In genomic region chr10:129274928-129275474, GRCh38 we compare ENCODE assay signal across 25 cellular contexts.
DNase-seq lines count a peak whose midpoint lies in the region; ATAC-seq and TF ChIP-seq lines count a peak whose summit lies in the region.
"Had no signal": no experiment of that assay in that cellular context is flagged by ENCODE, and none has a peak within 500 bp of the region (broad histone marks: within the 10 kb centered on the region; RNA-seq: fewer than 3 reads in every experiment).

No MANE protein-coding gene starts in this region.

- H3K27me3 ChIP-seq in DND-41 (ENCODE audit: insufficient read depth, low read length, poor library complexity) (no peaks in the 10 kb centered on the region), GM23338 (ENCODE audit: insufficient read depth) (no peaks in the 10 kb centered on the region), WERI-Rb-1 (ENCODE audit: insufficient read depth, low read depth, severe bottlenecking) (no peaks in the 10 kb centered on the region)
- H3K27me3 ChIP-seq: sigmoid colon had no signal

- H3K27ac ChIP-seq in DND-41 (ENCODE audit: low read length) (no peak overlapping the region), GM23338 (ENCODE audit: low read depth) (no peak overlapping the region), WERI-Rb-1 (no peak overlapping the region)
- H3K27ac ChIP-seq: esophagus muscularis mucosa, lower lobe of right lung, sigmoid colon had no signal

- H3K27me3 Mint-ChIP-seq in GM23338 (ENCODE audit: insufficient read depth, low read depth, poor library complexity) = peaks cover 10% of the 10 kb centered on the region
- peaks cover 10% of the 10 kb centered on the region for H3K27me3 Mint-ChIP-seq in activated T-cell treated with anti-CD3 and anti-CD28 coated beads, Interleukin-2, amount 50 U/mL, for 4 hours (ENCODE audit: low read depth)

- H3K4me2 ChIP-seq in DND-41 (ENCODE audit: insufficient read depth, low read length) = no peak overlapping the region
- no peak overlapping the region for H3K4me2 ChIP-seq in GM23338

- H3K36me3 ChIP-seq in DND-41 (ENCODE audit: insufficient read depth, low read length) = no peaks in the 10 kb centered on the region
- no peaks in the 10 kb centered on the region for H3K36me3 ChIP-seq in GM23338 (ENCODE audit: insufficient read depth)
- H3K36me3 ChIP-seq in WERI-Rb-1 = no peaks in the 10 kb centered on the region
- H3K36me3 ChIP-seq: esophagus muscularis mucosa, HAP-1, lower lobe of right lung, sigmoid colon had no signal

- H3K4me3 Mint-ChIP-seq in GM23338 = no peak overlapping the region
- H3K4me3 Mint-ChIP-seq in activated T-cell treated with anti-CD3 and anti-CD28 coated beads, Interleukin-2, amount 50 U/mL, for 4 hours = no peak overlapping the region

- H3K9me3 Mint-ChIP-seq in GM23338 = no peaks in the 10 kb centered on the region
- H3K9me3 Mint-ChIP-seq in activated T-cell treated with anti-CD3 and anti-CD28 coated beads, Interleukin-2, amount 50 U/mL, for 4 hours = no peaks in the 10 kb centered on the region

- H3K36me3 Mint-ChIP-seq in GM23338 (ENCODE audit: low read depth) = no peaks in the 10 kb centered on the region
- no peaks in the 10 kb centered on the region for H3K36me3 Mint-ChIP-seq in activated T-cell treated with anti-CD3 and anti-CD28 coated beads, Interleukin-2, amount 50 U/mL, for 4 hours (ENCODE audit: insufficient read depth)

- H4K20me1 ChIP-seq in DND-41 (ENCODE audit: insufficient read depth, low read length) = no peaks in the 10 kb centered on the region
- H4K20me1 ChIP-seq in GM23338 (replicated peaks; ENCODE audit: insufficient read depth) = no peaks in the 10 kb centered on the region

- no peak for DNase-seq in DND-41
- DNase-seq in GM23338 (ENCODE audit: low spot score) = peak; percentile 87
- DNase-seq in WERI-Rb-1 = peak; percentile 27
- peak; percentile 58 for DNase-seq in islet precursor cell
- no peak for DNase-seq in cardiac septum (ENCODE audit: low spot score)
- no peak for DNase-seq in activated T-cell treated with anti-CD3 and anti-CD28 coated beads, Interleukin-2, amount 50 U/mL, for 4 hours
- no peak for DNase-seq in Right ventricle myocardium superior
- DNase-seq: activated CD4-positive, alpha-beta T cell treated with anti-CD3 and anti-CD28 coated beads, Interleukin-2, amount 50 U/mL, for 4 hours; activated naive CD4-positive, alpha-beta T cell treated with Interleukin-2 at 50 U/mL for 16 hours; AML-193; aorta; cerebellar nuclear complex; effector CD4-positive, alpha-beta T cell; IMR-90; lower lobe of right lung; MV-4-11; NCI-H2081 treated with DMSO at 0.1 percent for 48 hours; NCI-H510A; sigmoid colon; stimulated activated naive CD4-positive, alpha-beta T cell treated with Interleukin-2 at 50 U/mL for 16 hours; T-helper 1 cell; trophoblast cell had no signal

- H3K4me1 Mint-ChIP-seq in GM23338 = peaks cover 8% of the 10 kb centered on the region
- no peaks in the 10 kb centered on the region for H3K4me1 Mint-ChIP-seq in activated T-cell treated with anti-CD3 and anti-CD28 coated beads, Interleukin-2, amount 50 U/mL, for 4 hours (ENCODE audit: low read depth)

- no peak overlapping the region for H3K27ac Mint-ChIP-seq in GM23338

- H3K9ac ChIP-seq in DND-41 (ENCODE audit: low read depth, low read length) = no peak overlapping the region

- H3K9me3 ChIP-seq in DND-41 (ENCODE audit: insufficient read depth, low read length, severe bottlenecking) = no peaks in the 10 kb centered on the region
- H3K9me3 ChIP-seq in WERI-Rb-1 (ENCODE audit: severe bottlenecking) = no peaks in the 10 kb centered on the region
- H3K9me3 ChIP-seq: esophagus muscularis mucosa, HAP-1, lower lobe of right lung, sigmoid colon had no signal

- no peak overlapping the region for H3K4me3 ChIP-seq in DND-41 (ENCODE audit: low read depth in 1 of 2, low read length in 2 of 2)
- no peak overlapping the region for H3K4me3 ChIP-seq in GM23338
- no peak overlapping the region for H3K4me3 ChIP-seq in WERI-Rb-1 (ENCODE audit: low read depth, low read length)
- H3K4me3 ChIP-seq: esophagus muscularis mucosa, HAP-1, lower lobe of right lung, sigmoid colon had no signal

- no peaks in the 10 kb centered on the region for H3K79me2 ChIP-seq in DND-41 (ENCODE audit: insufficient read depth, low read length)
- no peaks in the 10 kb centered on the region for H3K79me2 ChIP-seq in GM23338 (replicated peaks; ENCODE audit: insufficient read depth)

- H3K9me2 ChIP-seq in GM23338 (ENCODE audit: insufficient read depth) = peaks cover 4% of the 10 kb centered on the region; the same call in 1 of the 2 replicates

- ATAC-seq in DND-41 (ENCODE audit: insufficient read depth, low read depth) = 0 out of 3 replicates have a peak, but pooled peaks have one; percentile 27
- ATAC-seq in GM23338 = peak; percentile 98
- no peak for ATAC-seq in activated T-cell treated with anti-CD3 and anti-CD28 coated beads, Interleukin-2, amount 50 U/mL, for 4 hours
- no peak for ATAC-seq in Right ventricle myocardium superior (ENCODE audit: poor library complexity)
- no peak for ATAC-seq in HG03025 (IDR thresholded peaks at IDR 0.05; ENCODE audit: low FRiP score, unreplicated experiment)
- ATAC-seq: lower lobe of right lung had no signal

- TF ChIP-seq CTCF in DND-41 (IDR thresholded peaks at IDR 0.05; ENCODE audit: borderline replicate concordance, extremely low read depth, low read length, poor library complexity, severe bottlenecking) (peak; percentile 24), GM23338 (conservative IDR thresholded peaks at IDR 0.05; ENCODE audit: low read depth in 2 of 2) (peak; percentile 58 to 72), WERI-Rb-1 (IDR thresholded peaks at IDR 0.05; ENCODE audit: low read depth, low read length) (peak; percentile 7; the same call in 1 of the 2 replicates)

- H2AFZ ChIP-seq in DND-41 (ENCODE audit: low read depth, low read length) = no peak overlapping the region
- 0 out of 2 replicates have a peak overlapping the region, but pooled peaks have one; percentile 72 for H2AFZ ChIP-seq in GM23338

- H3F3A ChIP-seq in GM23338 (replicated peaks; ENCODE audit: low read depth) = no peaks in the 10 kb centered on the region

- intact Hi-C loops in cardiac septum (cut with DNase I) (no loop called here), Right ventricle myocardium superior (cut with DNase I) (no loop called here)

- no peaks in the 10 kb centered on the region for H3K4me1 ChIP-seq in DND-41 (ENCODE audit: insufficient read depth, low read length)
- H3K4me1 ChIP-seq in GM23338 (ENCODE audit: insufficient read depth) = 0 out of 2 replicates have a peak, but pooled peaks cover 4% of the 10 kb centered on the region
- H3K4me1 ChIP-seq: HAP-1, lower lobe of right lung, sigmoid colon had no signal

TF ChIP-seq in GM23338, 12 proteins besides CTCF, POLR2A, EP300 and RAD21:
- TF ChIP-seq CREB1 (CRISPR knock-in tag; IDR thresholded peaks at IDR 0.05; ENCODE audit: low read depth) = peak; percentile 84
- no peak for TF ChIP-seq ETS1 (IDR thresholded peaks at IDR 0.05)
- TF ChIP-seq REST (IDR thresholded peaks at IDR 0.05; ENCODE audit: unreplicated experiment) = no peak

Comparison
In these comparisons a context has a peak if more than half of its experiments do, and no peak if none do; other contexts are left out.
1. ATAC-seq: peak in DND-41 (single experiment) and GM23338 (single experiment); none in activated T-cell treated with anti-CD3 and anti-CD28 coated beads, Interleukin-2, amount 50 U/mL, for 4 hours (0 of 2), Right ventricle myocardium superior (single experiment) and HG03025 (single experiment).
2. DNase-seq: peak in GM23338 (single experiment), WERI-Rb-1 (single experiment) and islet precursor cell (single experiment); none in DND-41 (single experiment), cardiac septum (single experiment), activated T-cell treated with anti-CD3 and anti-CD28 coated beads, Interleukin-2, amount 50 U/mL, for 4 hours (single experiment) and Right ventricle myocardium superior (single experiment).
3. CTCF ChIP-seq: peak in every context shown above with its lines; median percentile 65 in GM23338; 24 in DND-41; 7 in WERI-Rb-1.